8 cellular contexts compared by ENCODE assay signal in genomic region chr2:180125245-180125962, GRCh38.
DNase-seq lines count a peak whose midpoint lies in the region; ATAC-seq and TF ChIP-seq lines count a peak whose summit lies in the region.

No MANE protein-coding gene starts in this region.

- peaks cover 11% of the 10 kb centered on the region for H3K4me1 ChIP-seq in iPS-18a (ENCODE audit: control insufficient read depth, low read depth, low read length)
- no peaks in the 10 kb centered on the region for H3K4me1 ChIP-seq in smooth muscle cell (ENCODE audit: low read depth)

- H3K36me3 ChIP-seq in brain microvascular endothelial cell (replicated peaks), result no peaks in the 10 kb centered on the region
- no peaks in the 10 kb centered on the region for H3K36me3 ChIP-seq in iPS-18a (ENCODE audit: control insufficient read depth, low read depth, low read length)
- no peaks in the 10 kb centered on the region for H3K36me3 ChIP-seq in smooth muscle cell (ENCODE audit: low read depth)

- no peaks in the 10 kb centered on the region for H3K9me3 ChIP-seq in iPS-18a (ENCODE audit: control insufficient read depth, low read depth, low read length)
- H3K9me3 ChIP-seq in smooth muscle cell (replicated peaks; ENCODE audit: low read depth), result no peaks in the 10 kb centered on the region

- H3F3A ChIP-seq in smooth muscle cell (ENCODE audit: low read depth), result no peaks in the 10 kb centered on the region

- H3K4me3 ChIP-seq in brain microvascular endothelial cell (ENCODE audit: low read depth, low read length), result no peak overlapping the region
- peak overlapping the region; percentile 39 for H3K4me3 ChIP-seq in iPS-18a (ENCODE audit: low read length)
- no peak overlapping the region for H3K4me3 ChIP-seq in smooth muscle cell

- H3K79me2 ChIP-seq in smooth muscle cell (ENCODE audit: low read depth), result no peaks in the 10 kb centered on the region

- peak; percentile 80 for TF ChIP-seq CTCF in brain microvascular endothelial cell (IDR thresholded peaks at IDR 0.05; ENCODE audit: low read depth, low read length, missing control alignments)
- peak; percentile 65 for TF ChIP-seq CTCF in smooth muscle cell (IDR thresholded peaks at IDR 0.05; ENCODE audit: borderline replicate concordance, insufficient read depth, poor library complexity, severe bottlenecking)

- no peak overlapping the region for H3K4me3 Mint-ChIP-seq in T-helper 2 cell treated with Interferon-gamma antibody and Interleukin-4, amounts not matched to agents 5 μg/mL and 100 μg/mL, for 36 hours

- H3K9me3 Mint-ChIP-seq in T-helper 2 cell treated with Interferon-gamma antibody and Interleukin-4, amounts not matched to agents 5 μg/mL and 100 μg/mL, for 36 hours, result no peaks in the 10 kb centered on the region

- peak; percentile 71 for ATAC-seq in HG02938 (IDR thresholded peaks at IDR 0.05; ENCODE audit: unreplicated experiment)

- no peaks in the 10 kb centered on the region for H4K20me1 ChIP-seq in smooth muscle cell (ENCODE audit: low read depth)

- in situ Hi-C loops in brain microvascular endothelial cell (cut with HindIII; ENCODE audit: low pct_ligation_motif_present, low sequenced_read_pairs), result no loop called here

- DNase-seq in activated gamma-delta T cell treated with Interleukin-2 at 50 U/mL for 16 hours, result peak; percentile 12
- no peak for DNase-seq in activated gamma-delta T cell (lab: John Stamatoyannopoulos, UW)
- peak; percentile 38 to 55 for DNase-seq in NCI-H1930 (lab: John Stamatoyannopoulos, UW)
- peak; percentile 10 for DNase-seq in T-helper 2 cell treated with Interferon-gamma antibody and Interleukin-4, amounts not matched to agents 5 μg/mL and 100 μg/mL, for 36 hours (ENCODE audit: low spot score)
- peak; percentile 95 for DNase-seq in brain microvascular endothelial cell
- DNase-seq in smooth muscle cell (lab: John Stamatoyannopoulos, UW; ENCODE audit: unreplicated experiment), result peak; percentile 7

- WGBS in smooth muscle cell (ENCODE audit: low lambda C conversion rate), result 35% methylated on average over 13 of the region's 13 CpGs

- H3K27me3 ChIP-seq in brain microvascular endothelial cell (replicated peaks), result no peaks in the 10 kb centered on the region
- H3K27me3 ChIP-seq in iPS-18a (ENCODE audit: control insufficient read depth, insufficient read depth, low read length), result no peaks in the 10 kb centered on the region
- H3K27me3 ChIP-seq in smooth muscle cell (ENCODE audit: low read depth), result no peaks in the 10 kb centered on the region

- no peak overlapping the region for H3K27ac Mint-ChIP-seq in T-helper 2 cell treated with Interferon-gamma antibody and Interleukin-4, amounts not matched to agents 5 μg/mL and 100 μg/mL, for 36 hours

- H3K27ac ChIP-seq in brain microvascular endothelial cell (no peak overlapping the region), iPS-18a (ENCODE audit: low read length) (no peak overlapping the region), smooth muscle cell (ENCODE audit: low read depth) (no peak overlapping the region)

- H2AFZ ChIP-seq in smooth muscle cell (ENCODE audit: low read depth), result no peak overlapping the region

- no peaks in the 10 kb centered on the region for H3K36me3 Mint-ChIP-seq in T-helper 2 cell treated with Interferon-gamma antibody and Interleukin-4, amounts not matched to agents 5 μg/mL and 100 μg/mL, for 36 hours (ENCODE audit: low read depth)

- peaks cover 4% of the 10 kb centered on the region for H3K4me1 Mint-ChIP-seq in T-helper 2 cell treated with Interferon-gamma antibody and Interleukin-4, amounts not matched to agents 5 μg/mL and 100 μg/mL, for 36 hours (ENCODE audit: low read depth)

- peaks cover 6% of the 10 kb centered on the region for H3K27me3 Mint-ChIP-seq in T-helper 2 cell treated with Interferon-gamma antibody and Interleukin-4, amounts not matched to agents 5 μg/mL and 100 μg/mL, for 36 hours (ENCODE audit: low read depth)

- peak overlapping the region; percentile 68 for H3K4me2 ChIP-seq in smooth muscle cell

- H3K9ac ChIP-seq in iPS-18a (ENCODE audit: low read length) (no peak overlapping the region), smooth muscle cell (ENCODE audit: low read depth) (no peak overlapping the region)
